In the genomic region with DNA sequence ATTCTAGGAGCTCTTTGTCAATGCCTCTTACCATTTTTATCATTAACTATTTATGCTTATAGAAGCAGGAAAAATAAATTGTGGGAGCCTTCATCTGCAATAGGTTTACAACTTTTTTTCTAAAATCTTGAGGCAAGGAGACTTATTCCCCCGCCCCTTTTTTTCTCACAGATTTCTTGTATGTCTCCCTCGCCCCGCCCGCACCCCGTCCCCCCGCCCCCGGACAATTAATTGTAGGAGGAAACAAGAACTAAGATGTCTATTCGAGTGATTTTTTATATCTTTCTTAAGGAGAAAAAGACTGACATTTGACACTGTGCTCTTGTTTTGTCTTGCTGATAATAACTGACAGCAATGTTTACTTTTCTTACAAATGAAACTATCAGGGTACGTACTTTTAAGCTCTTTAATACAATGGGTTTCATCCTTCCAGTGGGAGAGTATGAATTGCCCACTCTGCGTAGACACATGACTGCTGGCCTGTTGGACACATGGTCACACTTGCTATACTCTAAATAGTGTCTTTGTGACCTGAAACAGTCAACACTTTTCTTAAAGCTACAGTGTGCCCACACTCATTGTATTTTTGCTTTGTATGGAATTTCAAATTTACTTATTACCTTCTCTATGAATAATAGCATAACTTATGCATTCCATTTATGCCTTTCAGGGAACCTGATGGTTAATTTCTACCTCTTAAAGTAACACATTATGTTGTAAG, we compare ENCODE assay signal across 7 cellular contexts. TPM values are rescaled to one million over a fixed set of nuclear protein-coding genes. Genes with fewer than 3 reads are reported as not detected.
DNase-seq lines count a peak whose midpoint lies in the region; ATAC-seq, FAIRE-seq and TF ChIP-seq lines count a peak whose summit lies in the region.

No MANE protein-coding gene starts in this region.

- FAIRE-seq in RCC 7860 (lab: Jason Lieb, UNC): no peak

- DNase-seq in HAP-1 (ENCODE audit: low spot score in 2 of 2) (peak; percentile 22 to 31), Peyer's patch (no peak), gastrocnemius medialis (no peak), HuH-7.5 (ENCODE audit: low spot score) (no peak), RCC 7860 (ENCODE audit: low spot score) (no peak)

- WGBS in esophagus, 2 donors: 51 to 54% methylated on average over 10 of the region's 10 CpGs

- TF ChIP-seq CTCF in Peyer's patch (IDR thresholded peaks at IDR 0.05) (no peak), gastrocnemius medialis (IDR thresholded peaks at IDR 0.05 in 4 of 5, conservative IDR thresholded peaks at IDR 0.05 in 1 of 5) (no peak)

- intact Hi-C loops in gastrocnemius medialis (cut with DNase I; ENCODE audit: low total_unique reads): loop anchor here (5.0 to 10.0 kb wide), 3 partner anchors 164 to 564 kb away; a partner anchor contains a TSS

- peaks cover 20% of the 10 kb centered on the region for H3K4me1 ChIP-seq in HAP-1
- H3K4me1 ChIP-seq in Peyer's patch: peaks cover 0 to 28% (median 3%) of the 10 kb centered on the region in 4 donors
- H3K4me1 ChIP-seq in esophagus (ENCODE audit: control insufficient read depth in 2 of 2, insufficient read depth in 2 of 2, low read length in 1 of 2): peaks cover 0 to 2% of the 10 kb centered on the region in 2 donors
- peaks cover 19 to 33% of the 10 kb centered on the region in 2 donors for H3K4me1 ChIP-seq in gastrocnemius medialis

- peak overlapping the region; percentile 96 to 100 (median 98) for H3K27ac ChIP-seq in Peyer's patch
- H3K27ac ChIP-seq in esophagus (ENCODE audit: low read depth in 2 of 2, low read length in 1 of 2): peak overlapping the region; percentile 18 to 97
- H3K27ac ChIP-seq in gastrocnemius medialis: peak overlapping the region; percentile 94 to 99 (median 98)

- in situ Hi-C loops in HAP-1 (cut with MboI; ENCODE audit: low sequenced_read_pairs): loop anchor here (25.0 kb wide), 2 partner anchors 344 to 1044 kb away; no protein-coding TSS in a partner anchor
- in situ Hi-C loops in gastrocnemius medialis (cut with MboI; ENCODE audit: low sequenced_read_pairs in 4 of 4): loop anchor here in 2 of 4 donors (10.0 to 25.0 kb wide), 2 partner anchors 164 to 1044 kb away; a partner anchor contains a TSS

- H3K9me3 ChIP-seq in HAP-1 (0 out of 2 replicates have a peak, but pooled peaks cover 2% of the 10 kb centered on the region), Peyer's patch (no peaks in the 10 kb centered on the region), esophagus (ENCODE audit: control insufficient read depth in 2 of 2, insufficient read depth in 1 of 2, low read depth in 1 of 2, low read length in 1 of 2) (no peaks in the 10 kb centered on the region), gastrocnemius medialis (no peaks in the 10 kb centered on the region)

- H3K27me3 ChIP-seq in HAP-1 (ENCODE audit: low read depth): no peaks in the 10 kb centered on the region
- H3K27me3 ChIP-seq in Peyer's patch: no peaks in the 10 kb centered on the region
- H3K27me3 ChIP-seq in esophagus (ENCODE audit: control insufficient read depth in 1 of 2, insufficient read depth in 2 of 2, low read length in 2 of 2): no peaks in the 10 kb centered on the region
- no peaks in the 10 kb centered on the region for H3K27me3 ChIP-seq in gastrocnemius medialis

- H3K4me3 ChIP-seq in HAP-1: no peak overlapping the region; the same call in 1 of the 2 replicates
- H3K4me3 ChIP-seq in Peyer's patch: no peak overlapping the region
- H3K4me3 ChIP-seq in esophagus (ENCODE audit: low read depth in 1 of 2, low read length in 2 of 2): no peak overlapping the region
- no peak overlapping the region for H3K4me3 ChIP-seq in gastrocnemius medialis

- H3K36me3 ChIP-seq in HAP-1 (replicated peaks) (no peaks in the 10 kb centered on the region), Peyer's patch (no peaks in the 10 kb centered on the region), esophagus (ENCODE audit: control insufficient read depth in 2 of 2, insufficient read depth in 2 of 2, low read length in 1 of 2) (no peaks in the 10 kb centered on the region), gastrocnemius medialis (no peaks in the 10 kb centered on the region)

- TF ChIP-seq POLR2A in Peyer's patch (IDR thresholded peaks at IDR 0.05) (no peak), gastrocnemius medialis (IDR thresholded peaks at IDR 0.05) (no peak)

- no peak for ATAC-seq in gastrocnemius medialis
- no peak for ATAC-seq in HG03039 (IDR thresholded peaks at IDR 0.05; ENCODE audit: unreplicated experiment)

RNA-seq across cellular contexts. Expression of a gene that starts 1.5 kb away (rescaled TPM):
- total RNA-seq in Peyer's patch: 100 to 1,000 TPM in 2 of 4 donors, 10 to 100 TPM in 2; 84.8 to 248 (median 104) TPM
- 10 to 100 TPM; 40.5 to 40.8 TPM for polyA plus RNA-seq in esophagus
- total RNA-seq in gastrocnemius medialis: 10 to 100 TPM; 18.3 to 38.1 (median 32.3) TPM

Comparison
In these comparisons a context has a peak if more than half of its experiments do, and no peak if none do; other contexts are left out.
1. DNase-seq: peak in HAP-1 (2 of 2); none in Peyer's patch (0 of 3), gastrocnemius medialis (0 of 2), HuH-7.5 (single experiment) and RCC 7860 (single experiment).
2. Peak in every context shown above with its lines, with median percentiles within 50 percentile points of each other: H3K27ac ChIP-seq.